ENCODE assay signal across 8 cellular contexts in the genomic region with DNA sequence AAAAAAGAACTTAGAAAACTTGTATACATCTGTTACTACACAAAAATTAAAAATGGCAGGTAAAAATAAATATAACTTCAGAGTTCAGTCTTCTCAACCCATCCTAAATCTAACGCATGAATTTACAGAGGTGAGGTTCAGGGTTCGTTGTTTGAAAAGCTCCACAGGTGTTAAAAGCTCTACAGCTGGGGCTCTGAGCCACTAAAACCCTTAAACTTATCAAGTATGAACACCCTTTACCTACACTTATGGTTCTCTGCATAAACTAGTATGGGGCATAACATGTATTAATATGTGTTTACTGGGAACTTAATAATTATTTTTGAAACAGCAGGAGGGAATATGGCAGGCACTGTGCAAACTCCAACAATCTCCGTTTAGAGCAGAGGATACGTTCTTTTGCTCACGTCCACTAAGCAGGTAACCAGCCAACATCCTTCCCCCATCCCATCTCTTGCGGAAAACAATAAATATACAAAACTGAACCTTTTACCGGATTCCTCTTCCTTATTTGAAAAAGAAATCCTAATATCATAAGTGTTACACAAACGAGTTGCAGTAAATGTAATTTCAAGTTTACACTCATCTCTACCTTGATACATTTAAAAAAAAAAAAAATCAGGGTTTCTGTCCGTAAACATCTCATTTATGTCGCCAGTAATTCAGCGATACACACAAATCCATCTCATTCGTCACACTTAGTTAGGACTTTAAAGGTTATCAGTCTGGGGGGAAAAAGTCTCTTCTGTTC. TPM values are rescaled to one million over a fixed set of nuclear protein-coding genes. Genes with fewer than 3 reads are reported as not detected.
DNase-seq lines count a peak whose midpoint lies in the region; ATAC-seq and FAIRE-seq lines count a peak whose summit lies in the region.

No MANE protein-coding gene starts in this region.

- H3K27ac Mint-ChIP-seq in activated CD4-positive, alpha-beta T cell treated with anti-CD3 and anti-CD28 coated beads, Interleukin-2, amount 10 ng/mL, durations not matched to agents 24 days and 14 days: peak overlapping the region; percentile 90
- H3K27ac Mint-ChIP-seq in activated CD4-positive, alpha-beta memory T cell treated with anti-CD3 and anti-CD28 coated beads for 36 hours: peak overlapping the region; percentile 72

- WGBS in thymus: 69% methylated on average over 12 of the region's 12 CpGs

- peaks cover 1% of the 10 kb centered on the region for H3K36me3 Mint-ChIP-seq in activated CD4-positive, alpha-beta T cell treated with anti-CD3 and anti-CD28 coated beads, Interleukin-2, amount 10 ng/mL, durations not matched to agents 24 days and 14 days (ENCODE audit: low read depth)
- H3K36me3 Mint-ChIP-seq in activated CD4-positive, alpha-beta memory T cell treated with anti-CD3 and anti-CD28 coated beads for 36 hours: no peaks in the 10 kb centered on the region

- POLR2A ChIA-PET in activated CD4-positive, alpha-beta memory T cell treated with anti-CD3 and anti-CD28 coated beads for 36 hours (lab: Charles Lee): no interaction called here

- peaks cover 8% of the 10 kb centered on the region for H3K4me1 ChIP-seq in thymus (ENCODE audit: control insufficient read depth, insufficient read depth, low read length)

- no peak overlapping the region for H3K27ac ChIP-seq in thymus (ENCODE audit: low read depth)

- no peaks in the 10 kb centered on the region for H3K27me3 ChIP-seq in thymus (ENCODE audit: control insufficient read depth, insufficient read depth)

- no peak for DNase-seq in activated CD4-positive, alpha-beta T cell treated with anti-CD3 and anti-CD28 coated beads, Interleukin-2, amount 10 ng/mL, durations not matched to agents 24 days and 14 days
- DNase-seq in activated CD4-positive, alpha-beta T cell treated with anti-CD3 and anti-CD28 coated beads for 1 hour: no peak
- DNase-seq in activated CD4-positive, alpha-beta memory T cell treated with anti-CD3 and anti-CD28 coated beads for 36 hours: no peak
- DNase-seq in inferior parietal cortex (ENCODE audit: extremely low spot score) (peak; percentile 13), HTR-8/SVneo (ENCODE audit: insufficient read length, low spot score) (no peak)

- H3K4me3 Mint-ChIP-seq in activated CD4-positive, alpha-beta T cell treated with anti-CD3 and anti-CD28 coated beads, Interleukin-2, amount 10 ng/mL, durations not matched to agents 24 days and 14 days: peak overlapping the region; percentile 93
- peak overlapping the region; percentile 82 for H3K4me3 Mint-ChIP-seq in activated CD4-positive, alpha-beta memory T cell treated with anti-CD3 and anti-CD28 coated beads for 36 hours

- H3K4me1 Mint-ChIP-seq in activated CD4-positive, alpha-beta T cell treated with anti-CD3 and anti-CD28 coated beads, Interleukin-2, amount 10 ng/mL, durations not matched to agents 24 days and 14 days: peaks cover 43% of the 10 kb centered on the region
- H3K4me1 Mint-ChIP-seq in activated CD4-positive, alpha-beta memory T cell treated with anti-CD3 and anti-CD28 coated beads for 36 hours (ENCODE audit: low read depth): peaks cover 40% of the 10 kb centered on the region

- intact Hi-C loops in activated CD4-positive, alpha-beta T cell treated with anti-CD3 and anti-CD28 coated beads, Interleukin-2, amount 10 ng/mL, durations not matched to agents 24 days and 14 days (cut with micrococcal nuclease): loop anchor here (2.0 to 10.0 kb wide), 6 partner anchors 25 to 1015 kb away; a partner anchor contains a TSS
- intact Hi-C loops in activated CD4-positive, alpha-beta memory T cell treated with anti-CD3 and anti-CD28 coated beads for 36 hours (cut with micrococcal nuclease): loop anchor here (2.0 to 10.0 kb wide), 4 partner anchors 31 to 744 kb away; a partner anchor contains a TSS

- CTCF ChIA-PET in activated CD4-positive, alpha-beta memory T cell treated with anti-CD3 and anti-CD28 coated beads for 36 hours (lab: Charles Lee): no interaction called here

- H3K9me3 Mint-ChIP-seq in activated CD4-positive, alpha-beta T cell treated with anti-CD3 and anti-CD28 coated beads, Interleukin-2, amount 10 ng/mL, durations not matched to agents 24 days and 14 days: no peaks in the 10 kb centered on the region
- no peaks in the 10 kb centered on the region for H3K9me3 Mint-ChIP-seq in activated CD4-positive, alpha-beta memory T cell treated with anti-CD3 and anti-CD28 coated beads for 36 hours

- no peaks in the 10 kb centered on the region for H3K36me3 ChIP-seq in thymus (ENCODE audit: control insufficient read depth, insufficient read depth)

- peak overlapping the region; percentile 96 for H3K4me3 ChIP-seq in thymus (ENCODE audit: low read length)

- peaks cover 10% of the 10 kb centered on the region for H3K27me3 Mint-ChIP-seq in activated CD4-positive, alpha-beta T cell treated with anti-CD3 and anti-CD28 coated beads, Interleukin-2, amount 10 ng/mL, durations not matched to agents 24 days and 14 days
- no peaks in the 10 kb centered on the region for H3K27me3 Mint-ChIP-seq in activated CD4-positive, alpha-beta memory T cell treated with anti-CD3 and anti-CD28 coated beads for 36 hours

- H3K9me3 ChIP-seq in thymus (ENCODE audit: control insufficient read depth): no peaks in the 10 kb centered on the region

- FAIRE-seq in HTR-8/SVneo (lab: Jason Lieb, UNC): no peak

- ATAC-seq in GM19328 (IDR thresholded peaks at IDR 0.05; ENCODE audit: unreplicated experiment): no peak
- ATAC-seq in HG03565 (IDR thresholded peaks at IDR 0.05; ENCODE audit: unreplicated experiment): no peak

RNA-seq across cellular contexts. Expression of a gene that starts 1.3 kb away (rescaled TPM):
- total RNA-seq in activated CD4-positive, alpha-beta T cell treated with anti-CD3 and anti-CD28 coated beads, Interleukin-2, amount 10 ng/mL, durations not matched to agents 24 days and 14 days: 33.9 and 39.3 TPM in 2 replicates
- total RNA-seq in activated CD4-positive, alpha-beta memory T cell treated with anti-CD3 and anti-CD28 coated beads for 36 hours: 10 to 100 TPM; 19.7 to 22.1 TPM
- 8.5 TPM for polyA plus RNA-seq in thymus

RNA-seq across cellular contexts. Expression of a gene that starts 1.4 kb away (rescaled TPM):
- total RNA-seq in activated CD4-positive, alpha-beta T cell treated with anti-CD3 and anti-CD28 coated beads, Interleukin-2, amount 10 ng/mL, durations not matched to agents 24 days and 14 days: 0.40 TPM in 1 of 2 replicates, not detected in the other
- under 1 TPM; 0.46 to 0.69 TPM for total RNA-seq in activated CD4-positive, alpha-beta memory T cell treated with anti-CD3 and anti-CD28 coated beads for 36 hours
- polyA plus RNA-seq in thymus: 6.5 TPM
